Comparison of ENCODE assay signal across 1 cellular context in the genomic region with DNA sequence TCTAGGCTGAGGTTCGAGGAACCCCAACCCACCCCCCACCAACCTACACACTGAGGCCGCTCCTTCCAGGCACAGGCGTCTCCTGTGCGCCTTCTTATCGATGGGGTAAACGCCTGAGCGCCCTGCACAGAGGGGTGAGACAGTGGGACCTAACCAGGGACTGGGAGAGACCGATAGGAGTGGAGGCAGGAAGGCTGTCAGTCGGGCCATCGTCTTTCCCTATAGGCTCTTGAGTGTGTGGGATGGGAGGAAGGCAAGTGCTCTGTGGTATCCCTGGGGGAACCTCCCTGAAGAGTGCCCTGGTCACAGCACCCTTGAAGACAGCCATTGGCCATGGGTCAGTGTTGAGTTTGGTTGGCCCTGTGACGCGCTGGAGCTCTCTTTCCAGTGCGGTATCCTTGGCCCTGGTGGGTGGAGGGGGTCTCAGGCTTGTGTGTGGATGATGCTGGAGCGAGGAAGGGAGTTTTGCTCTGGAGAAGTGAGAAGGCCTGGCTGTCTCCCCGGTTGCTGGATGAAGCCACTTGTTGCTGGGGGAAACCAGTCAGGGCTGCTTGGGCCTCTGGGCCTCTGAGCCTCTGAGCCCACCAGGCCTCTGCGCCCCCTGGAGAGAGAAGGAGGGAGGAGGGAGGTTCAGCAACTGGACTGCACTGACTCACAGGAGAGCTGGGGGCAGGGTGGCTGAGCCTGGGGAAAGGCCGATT.
TF ChIP-seq lines count a peak whose summit lies in the region.

No MANE protein-coding gene starts in this region.

TF ChIP-seq in H1, 55 proteins besides CTCF, POLR2A, EP300 and RAD21:
- TF ChIP-seq POU5F1 (IDR thresholded peaks at IDR 0.05; ENCODE audit: low read depth, low read length), result no peak
- TF ChIP-seq RXRA (IDR thresholded peaks at IDR 0.05; ENCODE audit: insufficient read depth, low read depth, low read length), result no peak
- no peak for TF ChIP-seq BACH1 (IDR thresholded peaks at IDR 0.05; ENCODE audit: low read length)
- TF ChIP-seq, protein P1, sequence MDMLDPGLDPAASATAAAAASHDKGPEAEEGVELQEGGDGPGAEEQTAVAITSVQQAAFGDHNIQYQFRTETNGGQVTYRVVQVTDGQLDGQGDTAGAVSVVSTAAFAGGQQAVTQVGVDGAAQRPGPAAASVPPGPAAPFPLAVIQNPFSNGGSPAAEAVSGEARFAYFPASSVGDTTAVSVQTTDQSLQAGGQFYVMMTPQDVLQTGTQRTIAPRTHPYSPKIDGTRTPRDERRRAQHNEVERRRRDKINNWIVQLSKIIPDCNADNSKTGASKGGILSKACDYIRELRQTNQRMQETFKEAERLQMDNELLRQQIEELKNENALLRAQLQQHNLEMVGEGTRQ (IDR thresholded peaks at IDR 0.05; ENCODE audit: low read length), result no peak
- no peak for TF ChIP-seq YY1 (IDR thresholded peaks at IDR 0.05; ENCODE audit: low read depth, low read length)
- TF ChIP-seq CTBP2 (IDR thresholded peaks at IDR 0.05; ENCODE audit: borderline replicate concordance, insufficient read depth, insufficient read length, low read length), result no peak
- no peak for TF ChIP-seq HDAC6 (IDR thresholded peaks at IDR 0.05; ENCODE audit: low read depth, low read length)
- TF ChIP-seq SP2 (IDR thresholded peaks at IDR 0.05; ENCODE audit: low read length), result no peak
- no peak for TF ChIP-seq SAP30 (IDR thresholded peaks at IDR 0.05; ENCODE audit: insufficient read depth, insufficient replicate concordance, low read length)
- TF ChIP-seq SIN3A (conservative IDR thresholded peaks at IDR 0.05 in 1 of 2, IDR thresholded peaks at IDR 0.05 in 1 of 2; ENCODE audit: low read depth in 1 of 2, low read length in 2 of 2), result no peak
- TF ChIP-seq CREB1 (IDR thresholded peaks at IDR 0.05), result no peak
- no peak for TF ChIP-seq RFX5 (IDR thresholded peaks at IDR 0.05; ENCODE audit: borderline replicate concordance, low read depth, low read length)
- TF ChIP-seq TBP (IDR thresholded peaks at IDR 0.05; ENCODE audit: low read depth, low read length), result no peak
- TF ChIP-seq ATF2 (IDR thresholded peaks at IDR 0.05; ENCODE audit: low read length), result no peak
- TF ChIP-seq MAX (IDR thresholded peaks at IDR 0.05), result no peak
- no peak for TF ChIP-seq KDM4A (IDR thresholded peaks at IDR 0.05; ENCODE audit: low read depth, low read length, severe bottlenecking)
- no peak for TF ChIP-seq CBX5 (IDR thresholded peaks at IDR 0.05; ENCODE audit: low read depth, low read length)
- no peak for TF ChIP-seq GABPA (IDR thresholded peaks at IDR 0.05; ENCODE audit: borderline replicate concordance, insufficient read depth, low read length)
- no peak for TF ChIP-seq CHD2 (IDR thresholded peaks at IDR 0.05; ENCODE audit: low read length)
